In genomic region chr17:996554-997344, GRCh38 we compare ENCODE assay signal across 8 cellular contexts. TPM values are rescaled to one million over a fixed set of nuclear protein-coding genes. Genes with fewer than 3 reads are reported as not detected.
A peak's percentile ranks its signal among the peaks of the same experiment; 100 is the strongest.
DNase-seq lines count a peak whose midpoint lies in the region; ATAC-seq and TF ChIP-seq lines count a peak whose summit lies in the region.

TIMM22 (plus strand) TSS chr17:997129; CDS start chr17:997143, 14 bp downstream.

- peaks cover 13% of the 10 kb centered on the region for H3K36me3 Mint-ChIP-seq in activated naive CD8-positive, alpha-beta T cell treated with anti-CD3 and anti-CD28 coated beads, Interleukin-2, amount 50 U/mL, for 24 hours (ENCODE audit: low read depth)
- peaks cover 18% of the 10 kb centered on the region for H3K36me3 Mint-ChIP-seq in type B pancreatic cell

- H3K4ac ChIP-seq in trophoblast cell (ENCODE audit: low read depth, low read length) = peak within 1 kb of the TSS; percentile 66

- H3K9ac ChIP-seq in trophoblast cell (ENCODE audit: low read length) = peak within 1 kb of the TSS; percentile 90

- peaks cover 6% of the 10 kb centered on the region for H3K79me1 ChIP-seq in trophoblast cell (ENCODE audit: low read length)

- peak within 1 kb of the TSS; percentile 78 for H2AFZ ChIP-seq in trophoblast cell (ENCODE audit: insufficient read depth, low read length, poor library complexity)

- H3K9me3 Mint-ChIP-seq in activated naive CD8-positive, alpha-beta T cell treated with anti-CD3 and anti-CD28 coated beads, Interleukin-2, amount 50 U/mL, for 24 hours = peaks cover 15% of the 10 kb centered on the region
- H3K9me3 Mint-ChIP-seq in type B pancreatic cell = no peaks in the 10 kb centered on the region

- H4K8ac ChIP-seq in trophoblast cell (ENCODE audit: low read depth, low read length) = peak within 1 kb of the TSS; percentile 86

- H3K9me3 ChIP-seq in cardiac muscle cell (ENCODE audit: low read depth) = no peaks in the 10 kb centered on the region
- no peaks in the 10 kb centered on the region for H3K9me3 ChIP-seq in trophoblast cell (ENCODE audit: insufficient read depth, low read depth, low read length)

- H4K12ac ChIP-seq in trophoblast cell (ENCODE audit: low read depth, low read length) = peak within 1 kb of the TSS; percentile 43

- H3K27me3 ChIP-seq in cardiac muscle cell = no peaks in the 10 kb centered on the region
- H3K27me3 ChIP-seq in trophoblast cell (ENCODE audit: insufficient read depth, low read length) = no peaks in the 10 kb centered on the region

- ATAC-seq in HG02798 (IDR thresholded peaks at IDR 0.05; ENCODE audit: poor library complexity, unreplicated experiment) = peak; percentile 91
- peak; percentile 95 for ATAC-seq in activated naive CD8-positive, alpha-beta T cell treated with anti-CD3 and anti-CD28 coated beads, Interleukin-2, amount 50 U/mL, for 24 hours

- peak within 1 kb of the TSS; percentile 91 for H4K91ac ChIP-seq in trophoblast cell (ENCODE audit: low read depth, low read length)

- H3K18ac ChIP-seq in trophoblast cell (ENCODE audit: low read length) = peak within 1 kb of the TSS; percentile 69

- no CpG with 5 or more reads among the region's 71 CpGs for WGBS in trophoblast cell (ENCODE audit: extremely low coverage, insufficient coverage, insufficient read length)

- H3K4me2 ChIP-seq in trophoblast cell (ENCODE audit: low read length) = peak within 1 kb of the TSS; percentile 62

- H3K36me3 ChIP-seq in cardiac muscle cell (peaks cover 9% of the 10 kb centered on the region), trophoblast cell (ENCODE audit: control insufficient read depth in 1 of 2, insufficient read depth in 2 of 2, low read length in 2 of 2) (peaks cover 19 to 24% of the 10 kb centered on the region in 2 experiments)

- H2BK12ac ChIP-seq in trophoblast cell (ENCODE audit: low read length) = peak within 1 kb of the TSS; percentile 44

- DNase-seq in NCI-H1417 treated with DMSO at 0.1 percent for 48 hours (lab: John Stamatoyannopoulos, UW) (peak; percentile 57), SW480 (ENCODE audit: low spot score) (peak; percentile 97), cardiac muscle cell (ENCODE audit: low read depth in 1 of 2, low spot score in 1 of 2) (peak; percentile 98 to 99), trophoblast cell (peak; percentile 99), type B pancreatic cell (ENCODE audit: extremely low spot score, unreplicated experiment) (peak; percentile 96)
- peak; percentile 92 for DNase-seq in activated naive CD8-positive, alpha-beta T cell treated with anti-CD3 and anti-CD28 coated beads, Interleukin-2, amount 50 U/mL, for 24 hours

- H2AK5ac ChIP-seq in trophoblast cell (ENCODE audit: low read length) = peak within 1 kb of the TSS; percentile 11

- H3K4me3 ChIP-seq in GM12875 (ENCODE audit: low read depth, low read length) (peak within 1 kb of the TSS; percentile 91), cardiac muscle cell (peak within 1 kb of the TSS; percentile 95), trophoblast cell (ENCODE audit: low read depth, low read length) (peak within 1 kb of the TSS; percentile 94)

- H3K27ac ChIP-seq in cardiac muscle cell = peak within 1 kb of the TSS; percentile 97
- peak within 1 kb of the TSS; percentile 66 for H3K27ac ChIP-seq in trophoblast cell (ENCODE audit: low read depth, low read length)

- peaks cover 27% of the 10 kb centered on the region for H3K4me1 Mint-ChIP-seq in activated naive CD8-positive, alpha-beta T cell treated with anti-CD3 and anti-CD28 coated beads, Interleukin-2, amount 50 U/mL, for 24 hours
- H3K4me1 Mint-ChIP-seq in type B pancreatic cell (ENCODE audit: unreplicated experiment) = peaks cover 29% of the 10 kb centered on the region

- H3K79me2 ChIP-seq in trophoblast cell (ENCODE audit: control insufficient read depth, insufficient read depth, low read length, poor library complexity) = peaks cover 5% of the 10 kb centered on the region

- H3K23ac ChIP-seq in trophoblast cell (ENCODE audit: low read length) = no peak within 1 kb of the TSS

- H3K27ac Mint-ChIP-seq in activated naive CD8-positive, alpha-beta T cell treated with anti-CD3 and anti-CD28 coated beads, Interleukin-2, amount 50 U/mL, for 24 hours = peak within 1 kb of the TSS; percentile 100
- H3K27ac Mint-ChIP-seq in type B pancreatic cell = peak within 1 kb of the TSS; percentile 100

- TF ChIP-seq CTCF in GM12875 (IDR thresholded peaks at IDR 0.05; ENCODE audit: borderline replicate concordance, insufficient read depth, low read depth, low read length) = peak; percentile 95
- peak; percentile 81 for TF ChIP-seq CTCF in cardiac muscle cell (IDR thresholded peaks at IDR 0.05; ENCODE audit: low read depth, low read length)
- peak; percentile 89 for TF ChIP-seq CTCF in type B pancreatic cell (conservative IDR thresholded peaks at IDR 0.05)

- H3K4me1 ChIP-seq in cardiac muscle cell (ENCODE audit: low read depth) = peaks cover 20% of the 10 kb centered on the region
- peaks cover 6 to 8% of the 10 kb centered on the region in 2 experiments for H3K4me1 ChIP-seq in trophoblast cell (ENCODE audit: control insufficient read depth in 1 of 2, insufficient read depth in 2 of 2, low read length in 2 of 2)

- peak within 1 kb of the TSS; percentile 77 for H3K14ac ChIP-seq in trophoblast cell (ENCODE audit: low read length)

- no peaks in the 10 kb centered on the region for H3K27me3 Mint-ChIP-seq in activated naive CD8-positive, alpha-beta T cell treated with anti-CD3 and anti-CD28 coated beads, Interleukin-2, amount 50 U/mL, for 24 hours
- H3K27me3 Mint-ChIP-seq in type B pancreatic cell = no peaks in the 10 kb centered on the region

- H2BK5ac ChIP-seq in trophoblast cell (ENCODE audit: low read depth, low read length, poor library complexity) = peak within 1 kb of the TSS; percentile 92

- peak within 1 kb of the TSS; percentile 93 for H2BK120ac ChIP-seq in trophoblast cell (ENCODE audit: insufficient read depth, low read length, poor library complexity)

- peak within 1 kb of the TSS; percentile 96 for H3K4me3 Mint-ChIP-seq in activated naive CD8-positive, alpha-beta T cell treated with anti-CD3 and anti-CD28 coated beads, Interleukin-2, amount 50 U/mL, for 24 hours
- H3K4me3 Mint-ChIP-seq in type B pancreatic cell = peak within 1 kb of the TSS; percentile 100

RNA-seq across cellular contexts. Expression of gene TIMM22, which starts in this region (rescaled TPM):
- 26.8 and 28.4 TPM in 2 replicates for total RNA-seq in cardiac muscle cell
- polyA plus RNA-seq in cardiac muscle cell = 33.1 and 34.7 TPM in 2 replicates
- 10.6 and 10.9 TPM in 2 replicates for polyA plus RNA-seq in trophoblast cell (2013)
- total RNA-seq in type B pancreatic cell (ENCODE audit: low replicate concordance) = 16.2 and 20.1 TPM in 2 replicates

Comparison
In these comparisons a context has a peak if more than half of its experiments do, and no peak if none do; other contexts are left out.
1. Peak in every context shown above with its lines: DNase-seq, ATAC-seq, H3K4me3 ChIP-seq and H3K27ac ChIP-seq.